Comparison of ENCODE assay signal across 1 cellular context in genomic region chr3:117763561-117763960, GRCh38.
TF ChIP-seq lines count a peak whose summit lies in the region.

No MANE protein-coding gene starts in this region.

TF ChIP-seq in IMR-90, 13 proteins besides CTCF, POLR2A, EP300 and RAD21 (continued from another document):
- TF ChIP-seq ELK1 (IDR thresholded peaks at IDR 0.05; ENCODE audit: borderline replicate concordance, low read depth, low read length) (no peak), SMC3 (IDR thresholded peaks at IDR 0.05; ENCODE audit: low read depth, low read length) (no peak), NFE2L2 (IDR thresholded peaks at IDR 0.05; ENCODE audit: low read depth, low read length) (no peak), MXI1 (IDR thresholded peaks at IDR 0.05; ENCODE audit: borderline replicate concordance, low read depth, low read length) (no peak), MAZ (IDR thresholded peaks at IDR 0.05; ENCODE audit: borderline replicate concordance, low read depth, low read length) (no peak), RCOR1 (IDR thresholded peaks at IDR 0.05; ENCODE audit: insufficient replicate concordance, low read length) (no peak)
